ENCODE assay signal across 14 cellular contexts in the genomic region with DNA sequence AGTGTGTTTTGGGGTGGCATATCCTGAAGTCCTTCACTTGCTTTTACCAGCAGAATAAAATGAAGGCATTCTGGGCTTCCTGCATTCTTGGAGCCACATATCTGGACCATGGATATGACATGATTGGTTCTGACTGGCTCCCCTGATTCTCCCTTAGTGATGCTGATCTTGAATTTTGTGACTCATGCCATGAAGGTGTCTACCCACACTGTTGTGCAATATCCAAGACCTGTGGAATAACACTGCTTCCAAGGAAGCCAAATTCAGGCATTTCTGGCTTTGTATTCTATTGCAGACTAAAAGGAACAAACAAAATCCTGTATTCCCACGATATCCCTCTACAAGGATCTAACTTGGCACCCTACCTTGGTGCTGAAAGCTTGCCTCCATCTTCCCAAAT.
"Had no signal": no experiment of that assay in that cellular context is flagged by ENCODE, and none has a peak within 500 bp of the region (broad histone marks: within the 10 kb centered on the region; RNA-seq: fewer than 3 reads in every experiment).

No MANE protein-coding gene starts in this region.

- DNase-seq: activated CD4-positive, alpha-beta T cell treated with anti-CD3 and anti-CD28 coated beads for 1 hour; activated CD4-positive, alpha-beta T cell treated with anti-CD3 and anti-CD28 coated beads, Interleukin-2, amount 50 U/mL, for 4 hours; activated T-cell treated with anti-CD3 and anti-CD28 coated beads for 4 hours; adrenal gland; esophagus squamous epithelium; immature natural killer cell; mucosa of descending colon; naive thymus-derived CD4-positive, alpha-beta T cell; pancreas; stimulated activated CD4-positive, alpha-beta T cell treated with anti-CD3 and anti-CD28 coated beads, Interleukin-2, amount 100 ng/mL, for 24 hours; T-helper 1 cell had no signal

- H3K4me1 Mint-ChIP-seq: immature natural killer cell had no signal

- H3K4me3 Mint-ChIP-seq: activated naive CD4-positive, alpha-beta T cell treated with anti-CD3 and anti-CD28 coated beads, Interleukin-2, amount 50 U/mL, for 24 hours; activated T-helper 17 cell treated with anti-CD3 and anti-CD28 coated beads, Interleukin-2, amount 50 U/mL, for 72 hours; immature natural killer cell; naive thymus-derived CD4-positive, alpha-beta T cell had no signal

- H3K9me3 ChIP-seq: adrenal gland, esophagus squamous epithelium, mucosa of descending colon, pancreas had no signal

- H3K4me1 ChIP-seq: adrenal gland had no signal

- H3K36me3 Mint-ChIP-seq: activated naive CD4-positive, alpha-beta T cell treated with anti-CD3 and anti-CD28 coated beads, Interleukin-2, amount 50 U/mL, for 24 hours; immature natural killer cell; naive thymus-derived CD4-positive, alpha-beta T cell had no signal

- ATAC-seq: activated T-helper 17 cell treated with anti-CD3 and anti-CD28 coated beads, Interleukin-2, amount 50 U/mL, for 72 hours; mucosa of descending colon; naive thymus-derived CD4-positive, alpha-beta T cell; pancreas had no signal

- H3K27me3 ChIP-seq: adrenal gland, esophagus squamous epithelium, pancreas had no signal

- H3K27ac Mint-ChIP-seq: activated naive CD4-positive, alpha-beta T cell treated with anti-CD3 and anti-CD28 coated beads, Interleukin-2, amount 50 U/mL, for 24 hours; activated T-helper 17 cell treated with anti-CD3 and anti-CD28 coated beads, Interleukin-2, amount 50 U/mL, for 72 hours; immature natural killer cell; naive thymus-derived CD4-positive, alpha-beta T cell had no signal

- H3K9me3 Mint-ChIP-seq: activated naive CD4-positive, alpha-beta T cell treated with anti-CD3 and anti-CD28 coated beads, Interleukin-2, amount 50 U/mL, for 24 hours; activated T-helper 17 cell treated with anti-CD3 and anti-CD28 coated beads, Interleukin-2, amount 50 U/mL, for 72 hours had no signal

- H3K4me3 ChIP-seq: adrenal gland, esophagus squamous epithelium, mucosa of descending colon, pancreas had no signal

- H3K36me3 ChIP-seq: adrenal gland, esophagus squamous epithelium, pancreas had no signal

- H3K27ac ChIP-seq: adrenal gland, pancreas, VCaP had no signal
